In the genomic region with DNA sequence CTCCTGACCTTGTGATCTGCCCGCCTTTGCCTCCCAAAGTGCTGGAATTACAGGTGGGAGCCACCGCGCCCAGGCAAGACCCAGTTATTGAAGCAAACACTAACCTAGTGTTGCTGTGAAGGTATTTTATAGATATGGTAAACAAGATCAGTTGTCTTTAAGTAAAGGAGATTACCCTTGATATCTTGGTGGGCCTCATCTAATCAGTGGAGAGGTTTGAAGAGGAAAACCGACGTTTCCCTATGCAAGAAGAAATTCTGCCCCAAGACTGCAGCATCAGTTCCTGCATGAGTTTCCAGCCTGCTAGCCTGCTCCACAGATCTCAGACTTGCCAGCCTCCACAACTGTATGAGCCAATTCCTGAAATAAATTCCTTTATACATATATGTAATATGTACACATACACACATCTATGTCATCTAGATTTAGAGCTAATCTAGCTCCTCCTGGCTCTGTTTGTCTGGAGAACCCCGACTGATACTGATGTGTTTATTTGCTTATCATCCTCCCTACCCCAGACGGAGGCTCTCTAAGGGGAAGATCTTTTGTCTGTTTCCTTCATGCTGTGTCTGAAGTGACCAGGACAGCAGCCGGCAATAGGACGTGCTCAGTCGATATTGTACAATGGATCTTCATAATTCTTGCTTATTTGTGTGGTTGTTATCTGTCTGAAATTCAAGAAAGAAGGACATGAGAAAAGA, we compare ENCODE assay signal across 10 cellular contexts.
DNase-seq lines count a peak whose midpoint lies in the region; ATAC-seq lines count a peak whose summit lies in the region.
"Had no signal": no experiment of that assay in that cellular context is flagged by ENCODE, and none has a peak within 500 bp of the region (broad histone marks: within the 10 kb centered on the region; RNA-seq: fewer than 3 reads in every experiment).

No MANE protein-coding gene starts in this region.

- H2BK5ac ChIP-seq in mesenchymal stem cell (ENCODE audit: low read depth, low read length, poor library complexity, severe bottlenecking) = no peak overlapping the region

- H2AK5ac ChIP-seq in mesenchymal stem cell (ENCODE audit: low read length, severe bottlenecking) = no peak overlapping the region

- H3K27ac ChIP-seq in mesenchymal stem cell (ENCODE audit: low read length, poor library complexity, severe bottlenecking) = no peak overlapping the region

- ATAC-seq in Right ventricle myocardium superior (ENCODE audit: poor library complexity) (peak; percentile 38), esophagus mucosa (no peak), GM19452 (IDR thresholded peaks at IDR 0.05; ENCODE audit: unreplicated experiment) (no peak)
- peak; percentile 32 for ATAC-seq in activated T-helper 17 cell treated with anti-CD3 and anti-CD28 coated beads, Interleukin-2, amount 50 U/mL, for 72 hours (replicated peaks)

- H3K9ac ChIP-seq in mesenchymal stem cell (ENCODE audit: low read length) = peak overlapping the region; percentile 71

- H4K8ac ChIP-seq in mesenchymal stem cell (ENCODE audit: low read length) = no peak overlapping the region

- no peak overlapping the region for H2AFZ ChIP-seq in mesenchymal stem cell (ENCODE audit: low read depth, low read length)

- no peaks in the 10 kb centered on the region for H3K27me3 Mint-ChIP-seq in activated T-helper 17 cell treated with anti-CD3 and anti-CD28 coated beads, Interleukin-2, amount 50 U/mL, for 72 hours

- H3K9me3 Mint-ChIP-seq in activated T-helper 17 cell treated with anti-CD3 and anti-CD28 coated beads, Interleukin-2, amount 50 U/mL, for 72 hours = no peaks in the 10 kb centered on the region

- H3K4me2 ChIP-seq in mesenchymal stem cell (ENCODE audit: low read length, poor library complexity, severe bottlenecking) = no peak overlapping the region

- no peak overlapping the region for H3K18ac ChIP-seq in mesenchymal stem cell (ENCODE audit: low read depth in 1 of 2, low read length in 2 of 2)

- H2BK120ac ChIP-seq in mesenchymal stem cell (ENCODE audit: low read depth, low read length) = no peak overlapping the region

- H3K4me3 ChIP-seq in mesenchymal stem cell (ENCODE audit: insufficient read depth in 1 of 2, low read depth in 1 of 2, low read length in 2 of 2) = peak overlapping the region in 1 of 2 experiments; percentile 6

- peak overlapping the region; percentile 3 for H3K27ac Mint-ChIP-seq in activated T-helper 17 cell treated with anti-CD3 and anti-CD28 coated beads, Interleukin-2, amount 50 U/mL, for 72 hours

- no peaks in the 10 kb centered on the region for H3K79me1 ChIP-seq in mesenchymal stem cell (replicated peaks; ENCODE audit: low read length, poor library complexity, severe bottlenecking)

- H3K4me3 Mint-ChIP-seq in activated T-helper 17 cell treated with anti-CD3 and anti-CD28 coated beads, Interleukin-2, amount 50 U/mL, for 72 hours = peak overlapping the region; percentile 16

- no peaks in the 10 kb centered on the region for H3K36me3 ChIP-seq in mesenchymal stem cell (ENCODE audit: control insufficient read depth in 1 of 2, insufficient read depth in 2 of 2, low read depth in 1 of 2, low read length in 2 of 2)

- peaks cover 3% of the 10 kb centered on the region for H3K4me1 ChIP-seq in mesenchymal stem cell (ENCODE audit: control insufficient read depth, insufficient read depth, low read depth, low read length)

- H3K4me1 Mint-ChIP-seq in activated T-helper 17 cell treated with anti-CD3 and anti-CD28 coated beads, Interleukin-2, amount 50 U/mL, for 72 hours = peaks cover 10% of the 10 kb centered on the region

- intact Hi-C loops in Right ventricle myocardium superior (cut with DNase I) = no loop called here
- intact Hi-C loops in cardiac septum (cut with DNase I) = no loop called here

- DNase-seq in Right ventricle myocardium superior (no peak), cardiac septum (ENCODE audit: low spot score) (no peak), mesenchymal stem cell (no peak), ureter (ENCODE audit: low spot score) (peak; percentile 7), activated gamma-delta T cell treated with Interleukin-2 at 50 U/mL for 16 hours (no peak)
- DNase-seq: activated CD4-positive, CD25-positive, alpha-beta regulatory T cell treated with anti-CD3 and anti-CD28 coated beads, Interleukin-2, amount 50 U/mL, for 72 hours; GDM1 had no signal

- peaks cover 30 to 43% of the 10 kb centered on the region in 2 experiments for H3K27me3 ChIP-seq in mesenchymal stem cell (ENCODE audit: control insufficient read depth in 1 of 2, insufficient read depth in 1 of 2, low read length in 2 of 2)

- H3K23ac ChIP-seq in mesenchymal stem cell (ENCODE audit: low read length in 2 of 2) = no peak overlapping the region

- 65% methylated on average over 10 of the region's 10 CpGs for WGBS in mesenchymal stem cell

- no peaks in the 10 kb centered on the region for H3K36me3 Mint-ChIP-seq in activated T-helper 17 cell treated with anti-CD3 and anti-CD28 coated beads, Interleukin-2, amount 50 U/mL, for 72 hours (ENCODE audit: low read depth)

- H4K91ac ChIP-seq in mesenchymal stem cell (ENCODE audit: low read length) = no peak overlapping the region

- no peak overlapping the region for H2BK12ac ChIP-seq in mesenchymal stem cell (ENCODE audit: low read length in 2 of 2)

- H3K9me3 ChIP-seq in mesenchymal stem cell (ENCODE audit: control insufficient read depth, low read length) = no peaks in the 10 kb centered on the region

- H3K4ac ChIP-seq in mesenchymal stem cell (ENCODE audit: low read depth in 1 of 2, low read length in 2 of 2) = no peak overlapping the region

- H2BK15ac ChIP-seq in mesenchymal stem cell (ENCODE audit: low read depth, poor library complexity, severe bottlenecking) = no peak overlapping the region

- no peak overlapping the region for H3K14ac ChIP-seq in mesenchymal stem cell (ENCODE audit: low read length in 2 of 2)

Comparison
In these comparisons a context has a peak if more than half of its experiments do, and no peak if none do; other contexts are left out.
1. ATAC-seq: peak in Right ventricle myocardium superior (single experiment) and activated T-helper 17 cell treated with anti-CD3 and anti-CD28 coated beads, Interleukin-2, amount 50 U/mL, for 72 hours (single experiment); none in esophagus mucosa (single experiment) and GM19452 (single experiment).